8 cellular contexts compared by ENCODE assay signal in the genomic region with DNA sequence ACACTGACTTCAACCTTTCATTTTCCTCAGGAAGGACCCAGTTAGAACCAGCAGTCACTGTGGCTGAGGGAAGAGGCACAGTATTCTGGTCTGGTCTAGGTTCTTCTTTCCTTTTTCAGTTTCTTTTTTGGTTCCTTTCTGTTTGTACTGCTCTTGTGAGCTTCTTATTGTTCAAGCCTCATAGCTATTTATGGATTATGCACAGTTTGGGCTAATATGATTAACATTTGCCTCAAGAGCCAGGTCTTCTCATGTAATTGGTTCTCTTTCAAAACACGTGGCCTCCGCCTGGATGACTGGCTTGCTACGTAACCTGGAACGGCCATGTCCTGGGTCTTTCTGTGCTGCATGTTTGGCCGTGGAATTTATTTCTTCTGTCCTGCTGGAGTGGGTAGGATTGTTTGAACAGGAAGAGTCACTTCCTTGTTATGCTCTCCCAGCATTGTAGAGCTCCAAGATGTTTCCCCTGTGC. TPM values are rescaled to one million over a fixed set of nuclear protein-coding genes. Genes with fewer than 3 reads are reported as not detected.
A peak's percentile ranks its signal among the peaks of the same experiment; 100 is the strongest.
DNase-seq lines count a peak whose midpoint lies in the region; ATAC-seq and TF ChIP-seq lines count a peak whose summit lies in the region.

No MANE protein-coding gene starts in this region.

- H3K4me1 ChIP-seq in skeletal muscle tissue (ENCODE audit: control insufficient read depth in 3 of 3, insufficient read depth in 3 of 3, low read length in 3 of 3), result peaks cover 2 to 14% (median 4%) of the 10 kb centered on the region in 3 donors

- ATAC-seq in GM18499 (IDR thresholded peaks at IDR 0.05; ENCODE audit: insufficient read depth, unreplicated experiment) (peak; percentile 98), HG02571 (IDR thresholded peaks at IDR 0.05; ENCODE audit: unreplicated experiment) (peak; percentile 95), omental fat pad (ENCODE audit: low FRiP score) (no peak)

- H3K27ac ChIP-seq in skeletal muscle tissue (ENCODE audit: low read depth, low read length), result peak overlapping the region; percentile 59

- H3K9me3 ChIP-seq in skeletal muscle tissue (ENCODE audit: control insufficient read depth in 3 of 3, low read length in 3 of 3), result no peaks in the 10 kb centered on the region

- H3K27me3 ChIP-seq in skeletal muscle tissue (ENCODE audit: control insufficient read depth in 3 of 3, insufficient read depth in 3 of 3, low read length in 3 of 3), result no peaks in the 10 kb centered on the region

- DNase-seq in NOMO-1 treated with dmso at 0.1 percent for 144 hours (lab: John Stamatoyannopoulos, UW; ENCODE audit: unreplicated experiment) (peak; percentile 62), foreskin melanocyte (peak; percentile 11), omental fat pad (ENCODE audit: low spot score) (no peak), NCI-H2227 (lab: John Stamatoyannopoulos, UW; ENCODE audit: unreplicated experiment) (no peak)
- no peak for DNase-seq in stimulated activated CD4-positive, alpha-beta T cell treated with anti-CD3 and anti-CD28 coated beads, Interleukin-2, amount 100 ng/mL, for 24 hours

- TF ChIP-seq CTCF in omental fat pad (IDR thresholded peaks at IDR 0.05), result no peak

- H3K4me3 ChIP-seq in skeletal muscle tissue (ENCODE audit: low read length in 3 of 3), result peak overlapping the region; percentile 33 to 71 (median 52)

- H3K9ac ChIP-seq in skeletal muscle tissue (ENCODE audit: low read depth in 1 of 3, low read length in 3 of 3), result peak overlapping the region; percentile 29 to 45 (median 40)

- no peaks in the 10 kb centered on the region for H3K36me3 ChIP-seq in skeletal muscle tissue (ENCODE audit: control insufficient read depth in 3 of 3, insufficient read depth in 3 of 3, low read length in 3 of 3)

RNA-seq across cellular contexts. Expression of gene RBMS3, which starts 43.3 kb away (rescaled TPM):
- total RNA-seq in skeletal muscle tissue (79.9 TPM), omental fat pad (100 to 1,000 TPM in 2 of 4 donors, 10 to 100 TPM in 2; 61.5 to 185 (median 120) TPM)

Comparison
In these comparisons a context has a peak if more than half of its experiments do, and no peak if none do; other contexts are left out.
1. DNase-seq: peak in NOMO-1 treated with dmso at 0.1 percent for 144 hours (single experiment) and foreskin melanocyte (single experiment); none in omental fat pad (single experiment), NCI-H2227 (single experiment) and stimulated activated CD4-positive, alpha-beta T cell treated with anti-CD3 and anti-CD28 coated beads, Interleukin-2, amount 100 ng/mL, for 24 hours (0 of 2).